1 cellular context compared by ENCODE assay signal in genomic region chr6:26251354-26252081, GRCh38.
TF ChIP-seq lines count a peak whose summit lies in the region.

No MANE protein-coding gene starts in this region.

TF ChIP-seq in HepG2, 621 proteins besides CTCF, POLR2A, EP300 and RAD21 (continued from another document and continues in another):
- peak; percentile 44; the same call in 1 of the 2 replicates for TF ChIP-seq ZNF629 (CRISPR knock-in tag; conservative IDR thresholded peaks at IDR 0.05)
- TF ChIP-seq ZNF691 (CRISPR knock-in tag; IDR thresholded peaks at IDR 0.05; ENCODE audit: borderline replicate concordance, low read depth): 0 out of 2 replicates have a peak, but pooled peaks have one; percentile 20
- no peak for TF ChIP-seq SP2 (CRISPR knock-in tag; IDR thresholded peaks at IDR 0.05)
- no peak for TF ChIP-seq ZBTB39 (CRISPR knock-in tag; IDR thresholded peaks at IDR 0.05)
- TF ChIP-seq THYN1 (CRISPR knock-in tag; IDR thresholded peaks at IDR 0.05; ENCODE audit: borderline replicate concordance, low read depth): no peak
- no peak for TF ChIP-seq THAP9 (CRISPR knock-in tag; IDR thresholded peaks at IDR 0.05; ENCODE audit: borderline replicate concordance)
- TF ChIP-seq ZNF326 (CRISPR knock-in tag; IDR thresholded peaks at IDR 0.05; ENCODE audit: borderline replicate concordance): no peak
- 0 out of 2 replicates have a peak, but pooled peaks have one; percentile 19 for TF ChIP-seq PHF8 (CRISPR knock-in tag; IDR thresholded peaks at IDR 0.05)
- no peak for TF ChIP-seq ZNF646 (CRISPR knock-in tag; IDR thresholded peaks at IDR 0.05)
- 0 out of 2 replicates have a peak, but pooled peaks have one; percentile 22 for TF ChIP-seq SP4 (CRISPR knock-in tag; IDR thresholded peaks at IDR 0.05)
- TF ChIP-seq ZNF17 (CRISPR knock-in tag; IDR thresholded peaks at IDR 0.05): no peak
- TF ChIP-seq ZNF160 (CRISPR knock-in tag; IDR thresholded peaks at IDR 0.05): 0 out of 2 replicates have a peak, but pooled peaks have one; percentile 42
- TF ChIP-seq CCAR2 (optimal IDR thresholded peaks at IDR 0.05; ENCODE audit: low read depth, low read length): no peak
- TF ChIP-seq GLI4 (CRISPR knock-in tag; IDR thresholded peaks at IDR 0.05; ENCODE audit: borderline replicate concordance): no peak
- TF ChIP-seq SIX1 (CRISPR knock-in tag; IDR thresholded peaks at IDR 0.05; ENCODE audit: borderline replicate concordance): no peak
- no peak for TF ChIP-seq ZFYVE20 (CRISPR knock-in tag; IDR thresholded peaks at IDR 0.05; ENCODE audit: borderline replicate concordance, low read depth)
- TF ChIP-seq CSRNP2 (CRISPR knock-in tag; conservative IDR thresholded peaks at IDR 0.05; ENCODE audit: low read depth): no peak
- no peak for TF ChIP-seq ZNF564 (CRISPR knock-in tag; IDR thresholded peaks at IDR 0.05)
- no peak for TF ChIP-seq ZNF710 (CRISPR knock-in tag; IDR thresholded peaks at IDR 0.05; ENCODE audit: borderline replicate concordance)
- no peak for TF ChIP-seq DPF2 (CRISPR knock-in tag; IDR thresholded peaks at IDR 0.05; ENCODE audit: borderline replicate concordance, low read depth)
- TF ChIP-seq NRL (CRISPR knock-in tag; IDR thresholded peaks at IDR 0.05; ENCODE audit: borderline replicate concordance): peak; percentile 90
- TF ChIP-seq SOX5 (CRISPR knock-in tag; IDR thresholded peaks at IDR 0.05; ENCODE audit: borderline replicate concordance): no peak
- TF ChIP-seq MEIS2 (CRISPR knock-in tag; IDR thresholded peaks at IDR 0.05): 0 out of 2 replicates have a peak, but pooled peaks have one; percentile 47
- 0 out of 2 replicates have a peak, but pooled peaks have one; percentile 48 for TF ChIP-seq BRCA1 (CRISPR knock-in tag; IDR thresholded peaks at IDR 0.05)
- TF ChIP-seq FOXK1 (CRISPR knock-in tag; IDR thresholded peaks at IDR 0.05; ENCODE audit: borderline replicate concordance, low read depth): no peak
- no peak for TF ChIP-seq KDM1A (CRISPR knock-in tag; IDR thresholded peaks at IDR 0.05)
- TF ChIP-seq ATF2 (CRISPR knock-in tag; IDR thresholded peaks at IDR 0.05): no peak
- TF ChIP-seq GTF2F1 (IDR thresholded peaks at IDR 0.05; ENCODE audit: low read length): no peak
- no peak for TF ChIP-seq MAZ (IDR thresholded peaks at IDR 0.05; ENCODE audit: borderline replicate concordance, low read depth, low read length)
- no peak for TF ChIP-seq MAZ (CRISPR knock-in tag; IDR thresholded peaks at IDR 0.05; ENCODE audit: low read depth)
- peak; percentile 51; the same call in 1 of the 2 replicates for TF ChIP-seq MYC (CRISPR knock-in tag; IDR thresholded peaks at IDR 0.05; ENCODE audit: borderline replicate concordance)
- peak; percentile 30; the same call in 1 of the 2 replicates for TF ChIP-seq SOX13 (IDR thresholded peaks at IDR 0.05)
- no peak for TF ChIP-seq SOX13 (CRISPR knock-in tag; conservative IDR thresholded peaks at IDR 0.05 in 1 of 2, IDR thresholded peaks at IDR 0.05 in 1 of 2)
- no peak for TF ChIP-seq ZMAT5 (CRISPR knock-in tag; IDR thresholded peaks at IDR 0.05; ENCODE audit: borderline replicate concordance, low read depth)
- TF ChIP-seq ZSCAN22 (CRISPR knock-in tag; IDR thresholded peaks at IDR 0.05): no peak
- no peak for TF ChIP-seq ZNF317 (CRISPR knock-in tag; IDR thresholded peaks at IDR 0.05)
- TF ChIP-seq ZNF224 (CRISPR knock-in tag; IDR thresholded peaks at IDR 0.05): no peak
